Comparison of ENCODE assay signal across 25 cellular contexts in genomic region chr1:26022404-26022779, GRCh38. TPM values are rescaled to one million over a fixed set of nuclear protein-coding genes. Genes with fewer than 3 reads are reported as not detected.
DNase-seq lines count a peak whose midpoint lies in the region; ATAC-seq and TF ChIP-seq lines count a peak whose summit lies in the region.
"Had no signal": no experiment of that assay in that cellular context is flagged by ENCODE, and none has a peak within 500 bp of the region (broad histone marks: within the 10 kb centered on the region; RNA-seq: fewer than 3 reads in every experiment).

No MANE protein-coding gene starts in this region.

- CTCF ChIA-PET in HEK293 (lab: Yijun Ruan, JAX): interaction anchor here (0.9 to 1.7 kb wide), 3 partner anchors 8 to 127 kb away, joined by 3 to 7 read pairs (median 3); no protein-coding TSS in a partner anchor
- CTCF ChIA-PET in CD8-positive, alpha-beta memory T cell (lab: Charles Lee): interaction anchor here (1.4 to 2.1 kb wide), 2 partner anchors 12 to 25 kb away, joined by 3 to 6 read pairs; partner anchors contain the start of gene PAFAH2

- no peaks in the 10 kb centered on the region for H3K27me3 ChIP-seq in adipocyte (replicated peaks; ENCODE audit: control insufficient read depth, insufficient read depth, low read length)
- H3K27me3 ChIP-seq in lower lobe of right lung (ENCODE audit: low read depth): no peaks in the 10 kb centered on the region
- no peaks in the 10 kb centered on the region for H3K27me3 ChIP-seq in skeletal muscle tissue (ENCODE audit: control insufficient read depth in 3 of 3, insufficient read depth in 3 of 3, low read length in 3 of 3)
- no peaks in the 10 kb centered on the region for H3K27me3 ChIP-seq in CD8-positive, alpha-beta memory T cell (ENCODE audit: insufficient read depth, low read length, poor library complexity, severe bottlenecking)
- H3K27me3 ChIP-seq: SJSA1 had no signal

- H3K36me3 Mint-ChIP-seq in CD8-positive, alpha-beta memory T cell: no peaks in the 10 kb centered on the region
- H3K36me3 Mint-ChIP-seq: activated naive CD4-positive, alpha-beta T cell treated with anti-CD3 and anti-CD28 coated beads, Interleukin-2, amount 10 ng/mL, durations not matched to agents 7 days and 5 days had no signal

- TF ChIP-seq CTCF in HEK293 (tag by site-specific recombination; IDR thresholded peaks at IDR 0.05): no peak
- TF ChIP-seq CTCF in lower lobe of right lung (IDR thresholded peaks at IDR 0.05): no peak

- H3K36me3 ChIP-seq in HEK293 (ENCODE audit: control insufficient read depth in 2 of 2, insufficient read depth in 1 of 2, low read length in 2 of 2) (no peaks in the 10 kb centered on the region), adipocyte (ENCODE audit: control insufficient read depth, insufficient read depth, low read length, severe bottlenecking) (no peaks in the 10 kb centered on the region), lower lobe of right lung (no peaks in the 10 kb centered on the region), skeletal muscle tissue (ENCODE audit: control insufficient read depth in 3 of 3, insufficient read depth in 3 of 3, low read length in 3 of 3) (peaks cover 0 to 5% (median 0%) of the 10 kb centered on the region in 3 donors)
- no peaks in the 10 kb centered on the region for H3K36me3 ChIP-seq in CD8-positive, alpha-beta memory T cell (ENCODE audit: insufficient read depth, low read length)
- H3K36me3 ChIP-seq: SJSA1 had no signal

- H3K27ac ChIP-seq in HEK293 (ENCODE audit: extremely low read depth, low read depth, low read length) (no peak overlapping the region), lower lobe of right lung (peak overlapping the region; percentile 18), skeletal muscle tissue (ENCODE audit: low read depth, low read length) (peak overlapping the region; percentile 83)
- no peak overlapping the region for H3K27ac ChIP-seq in CD8-positive, alpha-beta memory T cell (ENCODE audit: low read depth, low read length)
- H3K27ac ChIP-seq: SJSA1 had no signal

- H3K4me1 Mint-ChIP-seq in CD8-positive, alpha-beta memory T cell: peaks cover 0 to 6% (median 5%) of the 10 kb centered on the region in 3 donors

- ATAC-seq in lower lobe of right lung: no peak
- ATAC-seq: activated CD8-positive, alpha-beta T cell treated with anti-CD3 and anti-CD28 coated beads, Interleukin-2, amount 10 ng/mL, durations not matched to agents 7 days and 5 days; activated T-cell treated with anti-CD3 and anti-CD28 coated beads, Interleukin-2, amount 50 U/mL, for 4 hours; PC-3 had no signal

- H3K4me1 ChIP-seq in HEK293 (ENCODE audit: control insufficient read depth, insufficient read depth, low read length) (no peaks in the 10 kb centered on the region), adipocyte (ENCODE audit: control insufficient read depth, insufficient read depth, low read length) (peaks cover 32% of the 10 kb centered on the region), lower lobe of right lung (peaks cover 1% of the 10 kb centered on the region), skeletal muscle tissue (ENCODE audit: control insufficient read depth in 3 of 3, insufficient read depth in 3 of 3, low read length in 3 of 3) (peaks cover 40 to 60% (median 57%) of the 10 kb centered on the region in 3 donors)
- no peaks in the 10 kb centered on the region for H3K4me1 ChIP-seq in CD8-positive, alpha-beta memory T cell (ENCODE audit: insufficient read depth, low read length)
- H3K4me1 ChIP-seq: Caco-2, SJSA1 had no signal

- H3K27me3 Mint-ChIP-seq in CD8-positive, alpha-beta memory T cell: peaks cover 0 to 4% of the 10 kb centered on the region in 2 donors

- H3K9me3 ChIP-seq in HEK293 (ENCODE audit: control insufficient read depth, insufficient read depth, low read depth, low read length): no peaks in the 10 kb centered on the region
- no peaks in the 10 kb centered on the region for H3K9me3 ChIP-seq in adipocyte (ENCODE audit: control insufficient read depth, low read length)
- no peaks in the 10 kb centered on the region for H3K9me3 ChIP-seq in lower lobe of right lung
- H3K9me3 ChIP-seq in skeletal muscle tissue (ENCODE audit: control insufficient read depth in 3 of 3, low read length in 3 of 3): no peaks in the 10 kb centered on the region
- H3K9me3 ChIP-seq in CD8-positive, alpha-beta memory T cell (ENCODE audit: low read length): no peaks in the 10 kb centered on the region
- H3K9me3 ChIP-seq: Caco-2, SJSA1 had no signal

- H3K27ac Mint-ChIP-seq in CD8-positive, alpha-beta memory T cell: no peak overlapping the region
- H3K27ac Mint-ChIP-seq: activated CD8-positive, alpha-beta T cell treated with anti-CD3 and anti-CD28 coated beads, Interleukin-2, amount 10 ng/mL, durations not matched to agents 7 days and 5 days; activated naive CD4-positive, alpha-beta T cell treated with anti-CD3 and anti-CD28 coated beads, Interleukin-2, amount 10 ng/mL, durations not matched to agents 7 days and 5 days; nephron progenitor cell had no signal

- H3K4me3 ChIP-seq in HEK293 (ENCODE audit: low read depth, low read length): no peak overlapping the region
- H3K4me3 ChIP-seq in adipocyte (ENCODE audit: low read length): no peak overlapping the region
- H3K4me3 ChIP-seq in lower lobe of right lung: no peak overlapping the region
- peak overlapping the region; percentile 38 to 83 (median 69) for H3K4me3 ChIP-seq in skeletal muscle tissue (ENCODE audit: low read length in 3 of 3)
- H3K4me3 ChIP-seq in CD8-positive, alpha-beta memory T cell (ENCODE audit: low read length): no peak overlapping the region
- H3K4me3 ChIP-seq: SJSA1 had no signal

- DNase-seq in adipocyte (ENCODE audit: low read depth) (no peak), lower lobe of right lung (no peak)
- DNase-seq in stimulated activated CD8-positive, alpha-beta memory T cell treated with anti-CD3 and anti-CD28 coated beads, Interleukin-4, amount 100 ng/mL, for 48 hours: no peak
- DNase-seq in CD8-positive, alpha-beta memory T cell: no peak
- no peak for DNase-seq in activated effector memory CD4-positive, alpha-beta T cell treated with anti-CD3 and anti-CD28 coated beads, Interleukin-2, amount 50 U/mL, for 16 hours
- DNase-seq: activated CD8-positive, alpha-beta T cell treated with anti-CD3 and anti-CD28 coated beads, Interleukin-2, amount 10 ng/mL, durations not matched to agents 7 days and 5 days; activated naive CD4-positive, alpha-beta T cell treated with anti-CD3 and anti-CD28 coated beads, Interleukin-2, amount 10 ng/mL, durations not matched to agents 7 days and 5 days; activated T-cell treated with anti-CD3 and anti-CD28 coated beads, Interleukin-2, amount 50 U/mL, for 4 hours; AML-193; Caco-2; MM.1S; NCI-H2171 treated with DMSO at 0.1 percent for 48 hours; NCI-H748 treated with DMSO at 0.1 percent for 48 hours; nephron progenitor cell; PC-3; stimulated activated naive CD4-positive, alpha-beta T cell treated with Interleukin-2 at 50 U/mL for 16 hours; trophoblast cell had no signal

- no peaks in the 10 kb centered on the region for H3K9me3 Mint-ChIP-seq in CD8-positive, alpha-beta memory T cell
- H3K9me3 Mint-ChIP-seq: activated naive CD4-positive, alpha-beta T cell treated with anti-CD3 and anti-CD28 coated beads, Interleukin-2, amount 10 ng/mL, durations not matched to agents 7 days and 5 days; activated T-cell treated with anti-CD3 and anti-CD28 coated beads, Interleukin-2, amount 50 U/mL, for 4 hours; dendritic cell treated with granulocyte-macrophage colony-stimulating factor and Interleukin-4, amounts not matched to agents 40 ng/mL and 50 ng/mL, for 4 days; nephron progenitor cell had no signal

- POLR2A ChIA-PET in HEK293 (lab: Yijun Ruan, JAX): no interaction called here
- POLR2A ChIA-PET in CD8-positive, alpha-beta memory T cell (lab: Charles Lee): no interaction called here

- intact Hi-C loops in lower lobe of right lung (cut with DNase I): no loop called here

- H3K4me3 Mint-ChIP-seq in CD8-positive, alpha-beta memory T cell: no peak overlapping the region
- H3K4me3 Mint-ChIP-seq: activated CD8-positive, alpha-beta T cell treated with anti-CD3 and anti-CD28 coated beads, Interleukin-2, amount 10 ng/mL, durations not matched to agents 7 days and 5 days; activated naive CD4-positive, alpha-beta T cell treated with anti-CD3 and anti-CD28 coated beads, Interleukin-2, amount 10 ng/mL, durations not matched to agents 7 days and 5 days; activated T-cell treated with anti-CD3 and anti-CD28 coated beads, Interleukin-2, amount 50 U/mL, for 4 hours had no signal

- H3K9ac ChIP-seq in adipocyte (ENCODE audit: low read length): peak overlapping the region; percentile 52
- peak overlapping the region; percentile 66 to 86 (median 81) for H3K9ac ChIP-seq in skeletal muscle tissue (ENCODE audit: low read depth in 1 of 3, low read length in 3 of 3)

TF ChIP-seq in HEK293, 187 proteins besides CTCF, POLR2A, EP300 and RAD21:
- TF ChIP-seq ZIC2 (tag by site-specific recombination; IDR thresholded peaks at IDR 0.05) (peak; percentile 47; the same call in 1 of the 2 replicates), ZNF623 (tag by site-specific recombination; IDR thresholded peaks at IDR 0.05) (no peak)

RNA-seq across cellular contexts. Expression of gene EXTL1, which starts 0.8 kb away (rescaled TPM):
- total RNA-seq in lower lobe of right lung (0.24 TPM), skeletal muscle tissue (0.52 TPM)
- total RNA-seq in CD8-positive, alpha-beta memory T cell: not detected
- polyA plus RNA-seq in CD8-positive, alpha-beta memory T cell: not detected
- total RNA-seq: activated CD8-positive, alpha-beta T cell treated with anti-CD3 and anti-CD28 coated beads, Interleukin-2, amount 10 ng/mL, durations not matched to agents 7 days and 5 days; activated T-cell treated with anti-CD3 and anti-CD28 coated beads, Interleukin-2, amount 50 U/mL, for 4 hours; mesenteric fat pad; T-helper 2 cell treated with Interferon-gamma antibody and Interleukin-4, amounts not matched to agents 100 ng/mL and 5 ng/mL, for 36 hours had no signal

RNA-seq across cellular contexts. Expression of gene SLC30A2, which starts 23.5 kb away (rescaled TPM):
- total RNA-seq in lower lobe of right lung (not detected), skeletal muscle tissue (under 0.01 TPM)
- not detected for total RNA-seq in CD8-positive, alpha-beta memory T cell
- polyA plus RNA-seq in CD8-positive, alpha-beta memory T cell: not detected
- total RNA-seq: activated CD8-positive, alpha-beta T cell treated with anti-CD3 and anti-CD28 coated beads, Interleukin-2, amount 10 ng/mL, durations not matched to agents 7 days and 5 days; activated T-cell treated with anti-CD3 and anti-CD28 coated beads, Interleukin-2, amount 50 U/mL, for 4 hours; mesenteric fat pad; SJSA1; T-helper 2 cell treated with Interferon-gamma antibody and Interleukin-4, amounts not matched to agents 100 ng/mL and 5 ng/mL, for 36 hours had no signal
- polyA plus RNA-seq: keratinocyte had no signal

RNA-seq across cellular contexts. Expression of gene PAFAH2, which starts 24.5 kb away (rescaled TPM):
- total RNA-seq in lower lobe of right lung (19.4 TPM), skeletal muscle tissue (33.9 TPM)
- 10 to 100 TPM; 11.8 to 12.1 TPM for total RNA-seq in CD8-positive, alpha-beta memory T cell
- polyA plus RNA-seq in CD8-positive, alpha-beta memory T cell: 28.6 TPM

RNA-seq across cellular contexts. Expression of gene TRIM63, which starts 45.0 kb away (rescaled TPM):
- total RNA-seq in lower lobe of right lung: 0.53 TPM
- 30.3 TPM for total RNA-seq in skeletal muscle tissue
- not detected for total RNA-seq in CD8-positive, alpha-beta memory T cell
- polyA plus RNA-seq in CD8-positive, alpha-beta memory T cell: not detected
- total RNA-seq: activated T-cell treated with anti-CD3 and anti-CD28 coated beads, Interleukin-2, amount 50 U/mL, for 4 hours; Caco-2; PC-3; renal cortical epithelial cell; SJSA1; T-helper 2 cell treated with Interferon-gamma antibody and Interleukin-4, amounts not matched to agents 100 ng/mL and 5 ng/mL, for 36 hours had no signal
- polyA plus RNA-seq: keratinocyte had no signal

Comparison
In these comparisons a context has a peak if more than half of its experiments do, and no peak if none do; other contexts are left out.
1. H3K27ac ChIP-seq: peak in lower lobe of right lung (single experiment) and skeletal muscle tissue (single experiment); none in HEK293 (single experiment) and CD8-positive, alpha-beta memory T cell (single experiment).
2. H3K4me3 ChIP-seq: peak in skeletal muscle tissue (3 of 3); none in HEK293 (single experiment), adipocyte (single experiment), lower lobe of right lung (single experiment) and CD8-positive, alpha-beta memory T cell (single experiment).